ENCODE assay signal across 1 cellular context in genomic region chr16:77723108-77723514, GRCh38.
TF ChIP-seq lines count a peak whose summit lies in the region.

No MANE protein-coding gene starts in this region.

TF ChIP-seq in H1, 55 proteins besides CTCF, POLR2A, EP300 and RAD21 (continued from another document):
- TF ChIP-seq BCL11A (IDR thresholded peaks at IDR 0.05; ENCODE audit: low read depth in 2 of 2, low read length in 2 of 2) (no peak), GTF2F1 (IDR thresholded peaks at IDR 0.05; ENCODE audit: borderline replicate concordance, low read depth, low read length) (no peak), ASH2L (IDR thresholded peaks at IDR 0.05; ENCODE audit: low read length) (no peak), SRF (IDR thresholded peaks at IDR 0.05; ENCODE audit: low read depth, low read length) (no peak), RBBP5 (IDR thresholded peaks at IDR 0.05; ENCODE audit: borderline replicate concordance, low read depth, low read length) (no peak), MAX (IDR thresholded peaks at IDR 0.05) (no peak), RXRA (IDR thresholded peaks at IDR 0.05; ENCODE audit: insufficient read depth, low read depth, low read length) (no peak), CTBP2 (IDR thresholded peaks at IDR 0.05; ENCODE audit: borderline replicate concordance, insufficient read depth, insufficient read length, low read length) (no peak), SP2 (IDR thresholded peaks at IDR 0.05; ENCODE audit: low read length) (no peak), KDM5A (IDR thresholded peaks at IDR 0.05; ENCODE audit: low read length) (no peak)
